Comparison of ENCODE assay signal across 9 cellular contexts in the genomic region with DNA sequence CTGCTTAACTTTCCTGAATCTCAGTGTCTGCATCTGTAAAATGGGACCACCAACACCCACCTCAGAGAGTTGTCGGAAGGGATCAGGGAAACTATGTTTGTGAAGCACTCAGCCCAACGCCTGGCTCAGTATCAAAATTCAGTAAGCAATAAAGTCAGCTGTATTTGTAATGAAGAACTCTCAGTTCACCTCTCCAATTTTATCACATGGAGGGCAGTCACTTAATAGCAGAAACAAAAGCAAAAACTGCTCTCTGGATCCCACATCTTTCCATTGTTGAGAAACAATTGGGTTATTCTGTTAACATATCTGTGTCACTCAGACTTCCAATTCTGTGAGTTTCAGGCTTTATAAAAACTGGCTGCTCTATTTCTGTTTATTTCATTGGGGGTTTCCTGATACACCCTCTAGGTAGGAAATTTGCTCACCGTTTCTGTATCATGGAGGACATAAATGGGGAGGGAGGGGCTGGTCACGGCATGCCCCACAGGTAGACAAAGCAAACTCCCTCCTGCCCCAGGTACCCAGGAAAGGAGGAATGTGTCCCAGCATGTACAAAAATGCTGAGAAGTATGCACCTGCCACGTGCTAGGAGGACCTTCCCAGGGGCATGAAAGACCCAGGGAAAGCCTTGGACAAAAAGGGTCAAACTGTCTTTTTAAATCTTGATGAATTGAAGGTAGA.
DNase-seq lines count a peak whose midpoint lies in the region; ATAC-seq, FAIRE-seq and TF ChIP-seq lines count a peak whose summit lies in the region.
"Had no signal": no experiment of that assay in that cellular context is flagged by ENCODE, and none has a peak within 500 bp of the region (broad histone marks: within the 10 kb centered on the region; RNA-seq: fewer than 3 reads in every experiment).

No MANE protein-coding gene starts in this region.

- no peak for DNase-seq in natural killer cell treated with Interleukin-12 subunit alpha and Interleukin-12 subunit beta and Interleukin-15 and Interleukin-18, amount 100 ng/mL, for 72 hours (ENCODE audit: low spot score)
- no peak for DNase-seq in natural killer cell
- DNase-seq in mammary epithelial cell: peak; percentile 92
- DNase-seq in tibial artery: no peak
- DNase-seq in gastrocnemius medialis: no peak
- DNase-seq in pancreas: no peak
- DNase-seq in GM12891 (ENCODE audit: insufficient read length, low spot score): no peak
- DNase-seq: NCI-H526 treated with DMSO at 0.1 percent for 48 hours had no signal

- peak overlapping the region; percentile 75 for H2AFZ ChIP-seq in mammary epithelial cell (ENCODE audit: low read depth, low read length)

- H3K79me2 ChIP-seq in mammary epithelial cell (ENCODE audit: insufficient read depth, low read length): no peaks in the 10 kb centered on the region

- FAIRE-seq in pancreas (lab: Jason Lieb, UNC) (no peak), GM12891 (lab: Jason Lieb, UNC) (no peak)

- 43% methylated on average over 5 of the region's 5 CpGs for WGBS in mammary epithelial cell (ENCODE audit: low coverage, missing lambda C conversion rate)
- 49 to 52% methylated on average over 5 of the region's 5 CpGs for WGBS in pancreas, 2 donors

- no peaks in the 10 kb centered on the region for H3K36me3 Mint-ChIP-seq in natural killer cell treated with Interleukin-12 subunit alpha and Interleukin-12 subunit beta and Interleukin-15 and Interleukin-18, amount 100 ng/mL, for 72 hours
- no peaks in the 10 kb centered on the region for H3K36me3 Mint-ChIP-seq in natural killer cell

- H3K27ac ChIP-seq in mammary epithelial cell (ENCODE audit: insufficient read depth, low read depth, low read length) (peak overlapping the region; percentile 84), tibial artery (no peak overlapping the region), gastrocnemius medialis (no peak overlapping the region), pancreas (peak overlapping the region in 2 of 4 donors; percentile 1 to 29)

- TSS peak; percentile 37 for BruUV-seq in mammary epithelial cell (replicated peaks; lab: Mats Ljungman, UMichigan)

- peak overlapping the region; percentile 86 for H3K4me3 Mint-ChIP-seq in natural killer cell treated with Interleukin-12 subunit alpha and Interleukin-12 subunit beta and Interleukin-15 and Interleukin-18, amount 100 ng/mL, for 72 hours
- no peak overlapping the region for H3K4me3 Mint-ChIP-seq in natural killer cell

- peaks cover 27% of the 10 kb centered on the region for H3K4me1 ChIP-seq in mammary epithelial cell (ENCODE audit: insufficient read depth, low read length)
- H3K4me1 ChIP-seq in tibial artery: peaks cover 0 to 9% (median 4%) of the 10 kb centered on the region in 4 donors
- peaks cover 6 to 8% of the 10 kb centered on the region in 2 donors for H3K4me1 ChIP-seq in gastrocnemius medialis
- peaks cover 0 to 15% (median 13%) of the 10 kb centered on the region in 3 donors for H3K4me1 ChIP-seq in pancreas

- no peaks in the 10 kb centered on the region for H3K36me3 ChIP-seq in mammary epithelial cell (ENCODE audit: insufficient read depth, low read length)
- no peaks in the 10 kb centered on the region for H3K36me3 ChIP-seq in tibial artery
- H3K36me3 ChIP-seq in gastrocnemius medialis: no peaks in the 10 kb centered on the region
- H3K36me3 ChIP-seq in pancreas: no peaks in the 10 kb centered on the region

- no peak for TF ChIP-seq POLR2A in gastrocnemius medialis (IDR thresholded peaks at IDR 0.05)
- no peak for TF ChIP-seq POLR2A in GM12891 (IDR thresholded peaks at IDR 0.05; ENCODE audit: low read depth, low read length)

- CTCF ChIA-PET in mammary epithelial cell (lab: Charles Lee; ENCODE audit: low non-redundant PET): no interaction called here

- H3K27me3 Mint-ChIP-seq in natural killer cell treated with Interleukin-12 subunit alpha and Interleukin-12 subunit beta and Interleukin-15 and Interleukin-18, amount 100 ng/mL, for 72 hours: no peaks in the 10 kb centered on the region
- H3K27me3 Mint-ChIP-seq in natural killer cell (ENCODE audit: low read depth in 2 of 2): no peaks in the 10 kb centered on the region

- no peaks in the 10 kb centered on the region for H3K27me3 ChIP-seq in mammary epithelial cell (ENCODE audit: insufficient read depth, low read length)
- no peaks in the 10 kb centered on the region for H3K27me3 ChIP-seq in tibial artery
- H3K27me3 ChIP-seq in gastrocnemius medialis: no peaks in the 10 kb centered on the region
- H3K27me3 ChIP-seq in pancreas: no peaks in the 10 kb centered on the region

- peak in 1 of 2 donors; percentile 0 for ATAC-seq in natural killer cell treated with Interleukin-12 subunit alpha and Interleukin-12 subunit beta and Interleukin-15 and Interleukin-18, amount 100 ng/mL, for 72 hours
- ATAC-seq in natural killer cell: no peak
- peak; percentile 16 for ATAC-seq in HG03095 (IDR thresholded peaks at IDR 0.05; ENCODE audit: unreplicated experiment)
- no peak for ATAC-seq in gastrocnemius medialis
- ATAC-seq in pancreas: no peak

- H3K4me3 ChIP-seq in mammary epithelial cell (replicated peaks in 1 of 3; ENCODE audit: insufficient read depth in 1 of 3, low read depth in 2 of 3, low read length in 3 of 3) (no peak overlapping the region), tibial artery (no peak overlapping the region), gastrocnemius medialis (no peak overlapping the region), pancreas (no peak overlapping the region)

- peak overlapping the region; percentile 98 to 100 for H3K27ac Mint-ChIP-seq in natural killer cell treated with Interleukin-12 subunit alpha and Interleukin-12 subunit beta and Interleukin-15 and Interleukin-18, amount 100 ng/mL, for 72 hours
- no peak overlapping the region for H3K27ac Mint-ChIP-seq in natural killer cell

- in situ Hi-C loops in mammary epithelial cell (cut with MboI; ENCODE audit: low sequenced_read_pairs in 2 of 2): no loop called here
- in situ Hi-C loops in gastrocnemius medialis (cut with MboI; ENCODE audit: low sequenced_read_pairs in 4 of 4): no loop called here

- no peaks in the 10 kb centered on the region for H4K20me1 ChIP-seq in mammary epithelial cell (ENCODE audit: insufficient read depth, low read length)

- TF ChIP-seq CTCF in natural killer cell (IDR thresholded peaks at IDR 0.05) (no peak), mammary epithelial cell (conservative IDR thresholded peaks at IDR 0.05 in 1 of 2, IDR thresholded peaks at IDR 0.05 in 1 of 2; ENCODE audit: extremely low read depth in 1 of 2, insufficient read depth in 1 of 2, low read depth in 1 of 2, low read length in 2 of 2) (no peak), tibial artery (IDR thresholded peaks at IDR 0.05) (no peak), gastrocnemius medialis (IDR thresholded peaks at IDR 0.05 in 4 of 5, conservative IDR thresholded peaks at IDR 0.05 in 1 of 5) (no peak), pancreas (IDR thresholded peaks at IDR 0.05) (no peak)

- intact Hi-C loops in natural killer cell (cut with micrococcal nuclease) (no loop called here), mammary epithelial cell (cut with micrococcal nuclease) (no loop called here), tibial artery (cut with DNase I; ENCODE audit: low total_unique reads) (no loop called here), gastrocnemius medialis (cut with DNase I; ENCODE audit: low total_unique reads) (no loop called here), pancreas (cut with DNase I) (no loop called here)

- no peaks in the 10 kb centered on the region for H3K9me3 Mint-ChIP-seq in natural killer cell treated with Interleukin-12 subunit alpha and Interleukin-12 subunit beta and Interleukin-15 and Interleukin-18, amount 100 ng/mL, for 72 hours
- no peaks in the 10 kb centered on the region for H3K9me3 Mint-ChIP-seq in natural killer cell

- H3K9me3 ChIP-seq in mammary epithelial cell (replicated peaks; ENCODE audit: insufficient read depth, low read length) (no peaks in the 10 kb centered on the region), tibial artery (no peaks in the 10 kb centered on the region), gastrocnemius medialis (no peaks in the 10 kb centered on the region), pancreas (no peaks in the 10 kb centered on the region)

- H3K4me2 ChIP-seq in mammary epithelial cell (ENCODE audit: insufficient read depth, low read depth, low read length): peak overlapping the region; percentile 57

- H3K9ac ChIP-seq in mammary epithelial cell (ENCODE audit: insufficient read depth, low read length): peak overlapping the region; percentile 59

- H3K4me1 Mint-ChIP-seq in natural killer cell treated with Interleukin-12 subunit alpha and Interleukin-12 subunit beta and Interleukin-15 and Interleukin-18, amount 100 ng/mL, for 72 hours (ENCODE audit: low read depth in 2 of 2): peaks cover 61 to 69% of the 10 kb centered on the region in 2 donors
- peaks cover 9 to 12% of the 10 kb centered on the region in 2 donors for H3K4me1 Mint-ChIP-seq in natural killer cell

- dilution Hi-C loops in mammary epithelial cell (cut with HindIII; ENCODE audit: low sequenced_read_pairs): no loop called here

TF ChIP-seq in GM12891, 5 proteins besides CTCF, POLR2A, EP300 and RAD21:
- TF ChIP-seq TAF1 (IDR thresholded peaks at IDR 0.05; ENCODE audit: low read depth, low read length) (no peak), POLR2AphosphoS5 (IDR thresholded peaks at IDR 0.05; ENCODE audit: low read depth, low read length) (no peak), POU2F2 (IDR thresholded peaks at IDR 0.05; ENCODE audit: low read depth, low read length) (no peak), SPI1 (IDR thresholded peaks at IDR 0.05; ENCODE audit: low read depth, low read length) (no peak), PAX5 (IDR thresholded peaks at IDR 0.05; ENCODE audit: insufficient read depth, low read length, severe bottlenecking) (no peak)
TF ChIP-seq in GM12891: peak in this region for 0.

Comparison
In these comparisons a context has a peak if more than half of its experiments do, and no peak if none do; other contexts are left out.
1. H3K27ac Mint-ChIP-seq: peak in natural killer cell treated with Interleukin-12 subunit alpha and Interleukin-12 subunit beta and Interleukin-15 and Interleukin-18, amount 100 ng/mL, for 72 hours (2 of 2); none in natural killer cell (0 of 2).